In the genomic region with DNA sequence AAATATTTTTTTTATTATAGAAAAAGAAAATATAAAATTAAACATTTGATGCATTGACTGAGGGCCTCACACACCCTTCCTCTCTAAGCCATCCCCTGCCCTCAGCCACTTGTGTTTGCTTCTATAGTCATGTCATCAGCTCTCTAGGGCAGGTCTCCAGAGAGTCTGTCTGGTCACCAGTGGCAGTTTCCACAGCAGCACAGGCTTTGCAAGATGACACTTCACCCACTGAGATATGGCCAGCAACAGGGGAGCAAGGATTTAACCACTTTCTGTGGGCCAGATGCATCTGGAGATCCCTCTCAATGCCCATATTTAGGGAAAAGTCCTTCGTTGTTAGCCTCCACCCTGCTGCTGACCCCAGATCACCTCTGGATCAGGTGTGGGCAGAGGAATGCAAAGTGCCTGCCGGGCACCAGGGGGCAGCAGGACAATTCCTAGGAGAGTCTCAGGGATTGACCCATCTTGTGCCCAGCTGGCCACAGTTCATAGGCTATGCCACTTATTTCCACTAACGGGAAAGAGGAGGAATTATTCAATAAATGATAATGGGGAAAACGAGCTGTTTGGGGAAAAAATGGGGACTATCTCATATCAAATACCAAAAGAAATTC, we compare ENCODE assay signal across 1 cellular context.
TF ChIP-seq lines count a peak whose summit lies in the region.

No MANE protein-coding gene starts in this region.

TF ChIP-seq in IMR-90, 13 proteins besides CTCF, POLR2A, EP300 and RAD21 (continued from another document):
- TF ChIP-seq RFX5 (IDR thresholded peaks at IDR 0.05; ENCODE audit: low read depth, low read length) = no peak
